Comparison of ENCODE assay signal across 20 cellular contexts in genomic region chr10:133163889-133164815, GRCh38. TPM values are rescaled to one million over a fixed set of nuclear protein-coding genes. Genes with fewer than 3 reads are reported as not detected.
DNase-seq lines count a peak whose midpoint lies in the region; ATAC-seq and TF ChIP-seq lines count a peak whose summit lies in the region.
"Had no signal": no experiment of that assay in that cellular context is flagged by ENCODE, and none has a peak within 500 bp of the region (broad histone marks: within the 10 kb centered on the region; RNA-seq: fewer than 3 reads in every experiment).

No MANE protein-coding gene starts in this region.

- intact Hi-C loops in posterior vena cava (cut with DNase I) = no loop called here

- H3K27ac ChIP-seq in HEK293 (ENCODE audit: extremely low read depth, low read depth, low read length) = no peak overlapping the region
- no peak overlapping the region for H3K27ac ChIP-seq in SJCRH30
- H3K27ac ChIP-seq: SJSA1 had no signal

- no peaks in the 10 kb centered on the region for H3K27me3 ChIP-seq in SJCRH30

- H3K4me1 ChIP-seq in HEK293 (ENCODE audit: control insufficient read depth, insufficient read depth, low read length) (peaks cover 5% of the 10 kb centered on the region), SJCRH30 (no peaks in the 10 kb centered on the region)
- H3K4me1 ChIP-seq: SJSA1 had no signal

- ATAC-seq in GM18511 (IDR thresholded peaks at IDR 0.05; ENCODE audit: unreplicated experiment) (no peak), HG03135 (IDR thresholded peaks at IDR 0.05; ENCODE audit: unreplicated experiment) (no peak)
- ATAC-seq: GM12878 had no signal

- H3K9me3 ChIP-seq in HEK293 (ENCODE audit: control insufficient read depth, insufficient read depth, low read depth, low read length) = no peaks in the 10 kb centered on the region
- H3K9me3 ChIP-seq in SJCRH30 (replicated peaks) = no peaks in the 10 kb centered on the region
- H3K9me3 ChIP-seq: Caco-2, SJSA1 had no signal

- CTCF ChIA-PET in HEK293 (lab: Yijun Ruan, JAX) = no interaction called here

- H3K36me3 ChIP-seq in HEK293 (ENCODE audit: control insufficient read depth in 2 of 2, insufficient read depth in 1 of 2, low read length in 2 of 2) (peaks cover 0 to 23% of the 10 kb centered on the region in 2 experiments; a peak in 1 of 3 replicates), SJCRH30 (no peaks in the 10 kb centered on the region)
- H3K36me3 ChIP-seq: SJSA1 had no signal

- H3K4me3 ChIP-seq in HEK293 (ENCODE audit: low read depth, low read length) = no peak overlapping the region
- no peak overlapping the region for H3K4me3 ChIP-seq in SJCRH30
- H3K4me3 ChIP-seq: GM12878, SJSA1 had no signal

- DNase-seq in DMS153 (lab: John Stamatoyannopoulos, UW) (peak; percentile 43), islet precursor cell (peak; percentile 54), posterior vena cava (ENCODE audit: low spot score) (peak; percentile 56), SJCRH30 (no peak)
- DNase-seq: activated CD4-positive, CD25-positive, alpha-beta regulatory T cell; activated naive CD8-positive, alpha-beta T cell treated with anti-CD3 and anti-CD28 coated beads, Interleukin-2, amount 10 ng/mL, durations not matched to agents 7 days and 5 days; dermis blood vessel endothelial cell; foreskin fibroblast; NCI-H2029; NCI-H524 treated with DMSO at 0.1 percent for 48 hours; OCI-M1; stimulated activated CD8-positive, alpha-beta memory T cell treated with anti-CD3 and anti-CD28 coated beads, Interleukin-4, amount 100 ng/mL, for 48 hours had no signal

- no peak for TF ChIP-seq CTCF in HEK293 (tag by site-specific recombination; IDR thresholded peaks at IDR 0.05)

- POLR2A ChIA-PET in HEK293 (lab: Yijun Ruan, JAX) = no interaction called here

TF ChIP-seq in HEK293, 187 proteins besides CTCF, POLR2A, EP300 and RAD21:
- TF ChIP-seq GLIS2 (tag by site-specific recombination; IDR thresholded peaks at IDR 0.05) = no peak
- no peak for TF ChIP-seq SP7 (tag by site-specific recombination; IDR thresholded peaks at IDR 0.05)
- TF ChIP-seq EGR2 (tag by site-specific recombination; IDR thresholded peaks at IDR 0.05; ENCODE audit: low read depth) = peak; percentile 52
TF ChIP-seq in HEK293: peak in this region for 1.

RNA-seq across cellular contexts. Expression of gene KNDC1, which starts 4.1 kb away (rescaled TPM):
- total RNA-seq in posterior vena cava = under 1 TPM; 0.33 to 0.37 TPM
- total RNA-seq in SJCRH30 (2014; rRNA removed; shearing (Covaris generic)) = 1.1 TPM in 1 of 2 replicates, not detected in the other
- total RNA-seq: dermis blood vessel endothelial cell, myocyte, subcutaneous adipose tissue had no signal

Comparison
In these comparisons a context has a peak if more than half of its experiments do, and no peak if none do; other contexts are left out.
1. DNase-seq: peak in DMS153 (single experiment), islet precursor cell (single experiment) and posterior vena cava (single experiment); none in SJCRH30 (0 of 2).